Comparison of ENCODE assay signal across 28 cellular contexts in the genomic region with DNA sequence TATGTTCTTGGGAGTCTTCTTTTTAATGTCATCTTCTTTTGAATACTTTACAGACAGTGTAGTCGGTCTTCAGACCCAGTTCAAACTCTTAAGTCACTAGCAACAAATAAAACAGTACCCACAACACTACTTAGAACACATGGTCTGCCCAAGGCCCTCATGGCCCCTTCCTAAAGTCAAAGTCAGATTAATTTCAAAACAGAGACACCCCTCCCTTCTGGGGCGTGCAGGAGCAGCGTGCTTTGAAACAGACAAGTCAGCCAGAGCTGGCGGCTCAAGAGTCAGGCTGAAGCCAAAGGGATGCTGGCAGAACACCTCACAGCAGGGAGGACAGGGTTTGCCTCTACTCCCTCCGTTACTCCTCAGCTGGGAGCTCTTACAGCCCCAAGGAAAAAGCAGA.
A peak's percentile ranks its signal among the peaks of the same experiment; 100 is the strongest.
DNase-seq lines count a peak whose midpoint lies in the region; ATAC-seq, FAIRE-seq and TF ChIP-seq lines count a peak whose summit lies in the region.
"Had no signal": no experiment of that assay in that cellular context is flagged by ENCODE, and none has a peak within 500 bp of the region (broad histone marks: within the 10 kb centered on the region; RNA-seq: fewer than 3 reads in every experiment).

No MANE protein-coding gene starts in this region.

- peaks cover 21% of the 10 kb centered on the region for H3K4me1 ChIP-seq in keratinocyte (ENCODE audit: control insufficient read depth, extremely low read depth, insufficient read depth, low read length)
- peaks cover 12% of the 10 kb centered on the region for H3K4me1 ChIP-seq in HepG2 (ENCODE audit: insufficient read depth, low read length)
- no peaks in the 10 kb centered on the region for H3K4me1 ChIP-seq in spleen
- H3K4me1 ChIP-seq: BLaER1 had no signal

- POLR2A ChIA-PET in HepG2 (lab: Yijun Ruan, JAX), result no interaction called here

- no peak for ATAC-seq in HepG2
- ATAC-seq: GM12878 had no signal

- no peak for TF ChIP-seq EP300 in HepG2 (IDR thresholded peaks at IDR 0.05; ENCODE audit: low read depth in 2 of 2, low read length in 2 of 2)
- TF ChIP-seq EP300 in HepG2 (CRISPR knock-in tag; IDR thresholded peaks at IDR 0.05; ENCODE audit: borderline replicate concordance), result no peak

- H3K27me3 ChIP-seq in keratinocyte (ENCODE audit: control insufficient read depth, extremely low read depth, insufficient read depth, low read length), result no peaks in the 10 kb centered on the region
- H3K27me3 ChIP-seq in HepG2 (ENCODE audit: control insufficient read depth in 1 of 2, insufficient read depth in 2 of 2, low read length in 2 of 2), result peaks cover 5 to 59% of the 10 kb centered on the region in 2 experiments; a peak in 4 of 5 replicates
- H3K27me3 ChIP-seq in spleen (replicated peaks in 1 of 7), result peaks cover 0 to 7% (median 0%) of the 10 kb centered on the region in 7 donors
- H3K27me3 ChIP-seq: BE2C, BLaER1 had no signal

- H3K36me3 ChIP-seq in keratinocyte (ENCODE audit: control insufficient read depth in 2 of 2, extremely low read depth in 1 of 2, insufficient read depth in 2 of 2, low read length in 2 of 2), result no peaks in the 10 kb centered on the region
- no peaks in the 10 kb centered on the region for H3K36me3 ChIP-seq in HepG2 (replicated peaks in 1 of 2; ENCODE audit: control insufficient read depth in 1 of 2, insufficient read depth in 2 of 2, low read length in 2 of 2)
- H3K36me3 ChIP-seq in spleen, result no peaks in the 10 kb centered on the region
- H3K36me3 ChIP-seq: BE2C, BLaER1 had no signal

- peak; percentile 32 for DNase-seq in chondrocyte (ENCODE audit: low spot score)
- DNase-seq in keratinocyte (ENCODE audit: low read depth, low spot score), result no peak
- DNase-seq in HepG2 (ENCODE audit: low spot score), result no peak
- DNase-seq in spleen, result peak; percentile 53
- DNase-seq in iPS-NIHi11 (ENCODE audit: low spot score), result no peak
- no peak for DNase-seq in NCI-H146 treated with DMSO at 0.1 percent for 48 hours (lab: John Stamatoyannopoulos, UW; ENCODE audit: unreplicated experiment)
- DNase-seq in NCI-H2081 (lab: John Stamatoyannopoulos, UW), result no peak
- DNase-seq: 8988T; ACHN; BE2C; C1 segment of cervical spinal cord; CD4-positive, alpha-beta memory T cell; CD4-positive, CD25-positive, alpha-beta regulatory T cell; CD8-positive, alpha-beta memory T cell; COR-L47; DMS 273 treated with DMSO at 0.1 percent for 48 hours; DMS153; DMS53; DMS79; DND-41; EL; GDM1 had no signal

- H3K27ac ChIP-seq in keratinocyte (ENCODE audit: control insufficient read depth, insufficient read depth, low read length) (no peak overlapping the region), HepG2 (ENCODE audit: extremely low read length, insufficient read depth, low read length) (no peak overlapping the region), spleen (no peak overlapping the region)
- H3K27ac ChIP-seq: BLaER1 had no signal

- no peak overlapping the region for H3K27ac Mint-ChIP-seq in chondrocyte (ENCODE audit: unreplicated experiment)
- H3K27ac Mint-ChIP-seq: CD14-positive monocyte; CD4-positive, alpha-beta memory T cell; CD4-positive, CD25-positive, alpha-beta regulatory T cell; CD8-positive, alpha-beta memory T cell had no signal

- intact Hi-C loops in HepG2 (cut with micrococcal nuclease; ENCODE audit: unreplicated experiment) (no loop called here), spleen (cut with DNase I; ENCODE audit: low total_unique reads) (no loop called here)

- H3K4me1 Mint-ChIP-seq in chondrocyte (ENCODE audit: low read depth), result peaks cover 6% of the 10 kb centered on the region
- H3K4me1 Mint-ChIP-seq: CD4-positive, alpha-beta memory T cell; CD4-positive, CD25-positive, alpha-beta regulatory T cell; CD8-positive, alpha-beta memory T cell had no signal

- no peak overlapping the region for H3K4me3 Mint-ChIP-seq in chondrocyte (ENCODE audit: unreplicated experiment)
- H3K4me3 Mint-ChIP-seq: CD14-positive monocyte; CD4-positive, alpha-beta memory T cell; CD4-positive, CD25-positive, alpha-beta regulatory T cell; CD8-positive, alpha-beta memory T cell had no signal

- in situ Hi-C loops in HepG2 (cut with HindIII; ENCODE audit: extremely low pct_ligation_motif_present, low pct_unique_long_range_greater_than_20kb), result no loop called here

- TF ChIP-seq CTCF in chondrocyte (IDR thresholded peaks at IDR 0.05) (no peak), keratinocyte (optimal IDR thresholded peaks at IDR 0.05 in 1 of 3, IDR thresholded peaks at IDR 0.05 in 1 of 3, conservative IDR thresholded peaks at IDR 0.05 in 1 of 3; ENCODE audit: extremely low read depth in 1 of 3, insufficient read depth in 2 of 3, low read length in 3 of 3) (no peak), HepG2 (CRISPR knock-in tag; IDR thresholded peaks at IDR 0.05) (no peak), spleen (IDR thresholded peaks at IDR 0.05 in 8 of 11, conservative IDR thresholded peaks at IDR 0.05 in 3 of 11) (no peak)

- H3K9ac ChIP-seq in keratinocyte (ENCODE audit: control insufficient read depth, extremely low read depth, insufficient read depth, low read length), result no peak overlapping the region
- H3K9ac ChIP-seq in HepG2 (ENCODE audit: insufficient read depth, low read depth, low read length), result no peak overlapping the region
- H3K9ac ChIP-seq: BLaER1 had no signal

- H3K9me3 Mint-ChIP-seq in chondrocyte (ENCODE audit: low read depth), result no peaks in the 10 kb centered on the region
- H3K9me3 Mint-ChIP-seq: CD4-positive, alpha-beta memory T cell; CD4-positive, CD25-positive, alpha-beta regulatory T cell; CD8-positive, alpha-beta memory T cell had no signal

- dilution Hi-C loops in keratinocyte (cut with MboI; ENCODE audit: extremely low pct_ligation_motif_present, low sequenced_read_pairs), result no loop called here

- BruUV-seq in HepG2 (replicated peaks; lab: Mats Ljungman, UMichigan), result no TSS peak

- H2AFZ ChIP-seq in keratinocyte (ENCODE audit: control insufficient read depth, low read length) (peak overlapping the region; percentile 19), HepG2 (ENCODE audit: low read length) (no peak overlapping the region)

- WGBS in HepG2 (ENCODE audit: low lambda C conversion rate), result 7% methylated on average over 5 of the region's 5 CpGs
- WGBS in spleen, 5 donors, result 80 to 98% (median 93%) methylated on average over 5 of the region's 5 CpGs

- H3K4me3 ChIP-seq in keratinocyte (ENCODE audit: control insufficient read depth in 2 of 3, extremely low read depth in 1 of 3, insufficient read depth in 2 of 3, low read depth in 1 of 3, low read length in 3 of 3) (no peak overlapping the region), HepG2 (replicated peaks in 1 of 3; ENCODE audit: insufficient read depth in 1 of 3, low read depth in 2 of 3, low read length in 3 of 3) (no peak overlapping the region), spleen (no peak overlapping the region)
- H3K4me3 ChIP-seq: BLaER1, GM12878 had no signal

- TF ChIP-seq RAD21 in HepG2 (CRISPR knock-in tag; IDR thresholded peaks at IDR 0.05), result no peak

- no peaks in the 10 kb centered on the region for H3K9me1 ChIP-seq in keratinocyte (ENCODE audit: control insufficient read depth, extremely low read depth, insufficient read depth, low read length)

- H3K36me3 Mint-ChIP-seq in chondrocyte (ENCODE audit: low read depth), result no peaks in the 10 kb centered on the region
- H3K36me3 Mint-ChIP-seq: CD4-positive, alpha-beta memory T cell; CD4-positive, CD25-positive, alpha-beta regulatory T cell; CD8-positive, alpha-beta memory T cell had no signal

- H4K20me1 ChIP-seq in keratinocyte (ENCODE audit: control insufficient read depth, extremely low read depth, insufficient read depth, low read length), result no peaks in the 10 kb centered on the region
- no peaks in the 10 kb centered on the region for H4K20me1 ChIP-seq in HepG2 (ENCODE audit: insufficient read depth, low read length)
- H4K20me1 ChIP-seq: BLaER1 had no signal

- H3K79me2 ChIP-seq in keratinocyte (ENCODE audit: control insufficient read depth, insufficient read depth, low read length) (no peaks in the 10 kb centered on the region), HepG2 (ENCODE audit: insufficient read depth, low read length) (no peaks in the 10 kb centered on the region)

- H3K9me3 ChIP-seq in keratinocyte (ENCODE audit: control insufficient read depth, low read depth, low read length), result no peaks in the 10 kb centered on the region
- no peaks in the 10 kb centered on the region for H3K9me3 ChIP-seq in HepG2 (ENCODE audit: low read length)
- H3K9me3 ChIP-seq in spleen, result no peaks in the 10 kb centered on the region
- H3K9me3 ChIP-seq: BE2C, BLaER1 had no signal

- CTCF ChIA-PET in HepG2 (lab: Yijun Ruan, JAX; ENCODE audit: low intra/inter-chr PET ratio, low total read pairs), result no interaction called here

- peaks cover 6% of the 10 kb centered on the region for H3K27me3 Mint-ChIP-seq in chondrocyte (ENCODE audit: low read depth)
- H3K27me3 Mint-ChIP-seq: CD4-positive, alpha-beta memory T cell; CD4-positive, CD25-positive, alpha-beta regulatory T cell had no signal

- no peak overlapping the region for H3K4me2 ChIP-seq in keratinocyte (ENCODE audit: control insufficient read depth, extremely low read depth, insufficient read depth, low read depth, low read length)
- no peak overlapping the region for H3K4me2 ChIP-seq in HepG2 (ENCODE audit: low read depth, low read length)
- H3K4me2 ChIP-seq: BLaER1 had no signal

- TF ChIP-seq POLR2A in HepG2 (IDR thresholded peaks at IDR 0.05; ENCODE audit: insufficient read depth in 1 of 2, low read depth in 2 of 2, low read length in 2 of 2), result no peak
- no peak for TF ChIP-seq POLR2A in spleen (IDR thresholded peaks at IDR 0.05)

- FAIRE-seq in keratinocyte (lab: Jason Lieb, UNC), result no peak
- FAIRE-seq in HepG2 (lab: Jason Lieb, UNC), result no peak
- FAIRE-seq: A204.1, GM12878, GM12892, GM18507 had no signal

TF ChIP-seq in HepG2, 621 proteins besides CTCF, POLR2A, EP300 and RAD21:
- TF ChIP-seq, protein P1, sequence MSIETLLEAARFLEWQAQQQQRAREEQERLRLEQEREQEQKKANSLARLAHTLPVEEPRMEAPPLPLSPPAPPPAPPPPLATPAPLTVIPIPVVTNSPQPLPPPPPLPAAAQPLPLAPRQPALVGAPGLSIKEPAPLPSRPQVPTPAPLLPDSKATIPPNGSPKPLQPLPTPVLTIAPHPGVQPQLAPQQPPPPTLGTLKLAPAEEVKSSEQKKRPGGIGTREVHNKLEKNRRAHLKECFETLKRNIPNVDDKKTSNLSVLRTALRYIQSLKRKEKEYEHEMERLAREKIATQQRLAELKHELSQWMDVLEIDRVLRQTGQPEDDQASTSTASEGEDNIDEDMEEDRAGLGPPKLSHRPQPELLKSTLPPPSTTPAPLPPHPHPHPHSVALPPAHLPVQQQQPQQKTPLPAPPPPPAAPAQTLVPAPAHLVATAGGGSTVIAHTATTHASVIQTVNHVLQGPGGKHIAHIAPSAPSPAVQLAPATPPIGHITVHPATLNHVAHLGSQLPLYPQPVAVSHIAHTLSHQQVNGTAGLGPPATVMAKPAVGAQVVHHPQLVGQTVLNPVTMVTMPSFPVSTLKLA (IDR thresholded peaks at IDR 0.05), result peak; percentile 86
- no peak for TF ChIP-seq ISX (CRISPR knock-in tag; conservative IDR thresholded peaks at IDR 0.05)
TF ChIP-seq in HepG2: peak in this region for 1.

Comparison
In these comparisons a context has a peak if more than half of its experiments do, and no peak if none do; other contexts are left out.
1. DNase-seq: peak in chondrocyte (single experiment) and spleen (single experiment); none in keratinocyte (single experiment), HepG2 (single experiment), iPS-NIHi11 (single experiment), NCI-H146 treated with DMSO at 0.1 percent for 48 hours (single experiment) and NCI-H2081 (0 of 2).